22 cellular contexts compared by ENCODE assay signal in genomic region chr4:76536381-76536689, GRCh38.
"Had no signal": no experiment of that assay in that cellular context is flagged by ENCODE, and none has a peak within 500 bp of the region (broad histone marks: within the 10 kb centered on the region; RNA-seq: fewer than 3 reads in every experiment).

No MANE protein-coding gene starts in this region.

- H3K27ac ChIP-seq: dorsolateral prefrontal cortex, stomach, testis, tibial artery had no signal

- H3K4me1 ChIP-seq: stomach, testis had no signal

- H3K9me3 ChIP-seq: pancreas, stomach, testis, tibial artery had no signal

- H3K9me3 Mint-ChIP-seq: naive thymus-derived CD8-positive, alpha-beta T cell; stimulated activated effector memory CD8-positive, alpha-beta T cell treated with anti-CD3 and anti-CD28 coated beads, Interleukin-12 subunit alpha, Interleukin-12 subunit beta, amount 100 ng/mL, for 72 hours; type B pancreatic cell had no signal

- H3K36me3 Mint-ChIP-seq: immature natural killer cell; stimulated activated effector memory CD8-positive, alpha-beta T cell treated with anti-CD3 and anti-CD28 coated beads, Interleukin-12 subunit alpha, Interleukin-12 subunit beta, amount 100 ng/mL, for 72 hours; type B pancreatic cell had no signal

- H3K27me3 Mint-ChIP-seq: progenitor cell of endocrine pancreas, type B pancreatic cell had no signal

- H3K4me3 Mint-ChIP-seq: immature natural killer cell; naive thymus-derived CD8-positive, alpha-beta T cell; stimulated activated effector memory CD8-positive, alpha-beta T cell treated with anti-CD3 and anti-CD28 coated beads, Interleukin-12 subunit alpha, Interleukin-12 subunit beta, amount 100 ng/mL, for 72 hours; type B pancreatic cell had no signal

- H3K4me3 ChIP-seq: dorsolateral prefrontal cortex, pancreas, stomach, testis, tibial artery had no signal

- DNase-seq: dorsolateral prefrontal cortex; effector CD4-positive, alpha-beta T cell; hypothalamus; immature natural killer cell; mesendoderm; naive thymus-derived CD8-positive, alpha-beta T cell; occipital lobe; pancreas; stimulated activated CD4-positive, alpha-beta T cell treated with anti-CD3 and anti-CD28 coated beads, Interleukin-2, amount 100 ng/mL, for 24 hours; stimulated activated CD4-positive, alpha-beta T cell treated with anti-CD3 and anti-CD28 coated beads, Interleukin-4, amount 100 ng/mL, for 24 hours; stimulated activated naive CD4-positive, alpha-beta T cell treated with Interleukin-2 at 50 U/mL for 16 hours; stomach; substantia nigra; testis; tibial artery had no signal

- H3K27me3 ChIP-seq: dorsolateral prefrontal cortex, pancreas, stomach, testis, tibial artery had no signal

- H3K36me3 ChIP-seq: pancreas, stomach, tibial artery had no signal

- FAIRE-seq: colon, frontal cortex, keratinocyte, pancreas had no signal

- ATAC-seq: naive thymus-derived CD8-positive, alpha-beta T cell; sciatic nerve; stimulated activated effector memory CD8-positive, alpha-beta T cell treated with anti-CD3 and anti-CD28 coated beads, Interleukin-12 subunit alpha, Interleukin-12 subunit beta, amount 100 ng/mL, for 72 hours had no signal

- H3K27ac Mint-ChIP-seq: immature natural killer cell; naive thymus-derived CD8-positive, alpha-beta T cell; stimulated activated effector memory CD8-positive, alpha-beta T cell treated with anti-CD3 and anti-CD28 coated beads, Interleukin-12 subunit alpha, Interleukin-12 subunit beta, amount 100 ng/mL, for 72 hours; type B pancreatic cell had no signal

- H3K4me1 Mint-ChIP-seq: immature natural killer cell; naive thymus-derived CD8-positive, alpha-beta T cell; stimulated activated effector memory CD8-positive, alpha-beta T cell treated with anti-CD3 and anti-CD28 coated beads, Interleukin-12 subunit alpha, Interleukin-12 subunit beta, amount 100 ng/mL, for 72 hours had no signal
